Comparison of ENCODE assay signal across 13 cellular contexts in the genomic region with DNA sequence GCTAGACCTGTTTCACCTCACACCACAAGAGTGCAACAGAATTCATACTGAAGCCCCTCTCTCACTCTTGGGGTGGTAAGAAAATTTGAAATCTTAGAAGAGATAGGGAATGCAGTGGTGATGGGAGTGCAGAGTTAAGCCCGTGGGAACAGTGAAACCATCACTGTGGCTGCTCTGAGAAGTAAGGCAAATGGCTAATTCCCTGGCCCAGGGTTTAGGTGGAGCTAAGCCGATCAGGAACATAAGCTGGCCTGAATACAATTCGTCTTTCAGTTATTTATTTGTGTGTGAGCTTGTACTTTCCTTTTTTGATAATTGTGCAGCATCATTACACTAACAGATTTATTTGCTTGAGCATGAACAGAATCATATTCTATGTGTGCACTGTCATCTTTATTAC.
A peak's percentile ranks its signal among the peaks of the same experiment; 100 is the strongest.
DNase-seq lines count a peak whose midpoint lies in the region; ATAC-seq and TF ChIP-seq lines count a peak whose summit lies in the region.
"Had no signal": no experiment of that assay in that cellular context is flagged by ENCODE, and none has a peak within 500 bp of the region (broad histone marks: within the 10 kb centered on the region; RNA-seq: fewer than 3 reads in every experiment).

No MANE protein-coding gene starts in this region.

- no peak overlapping the region for H4K12ac ChIP-seq in trophoblast cell (ENCODE audit: low read depth, low read length)

- WGBS in trophoblast cell (ENCODE audit: extremely low coverage, insufficient coverage, insufficient read length) = no CpG with 5 or more reads among the region's 3 CpGs

- H3K18ac ChIP-seq in trophoblast cell (ENCODE audit: low read length) = no peak overlapping the region

- no peak overlapping the region for H2AK5ac ChIP-seq in trophoblast cell (ENCODE audit: low read length)

- no peak overlapping the region for H4K91ac ChIP-seq in trophoblast cell (ENCODE audit: low read depth, low read length)

- H3K4ac ChIP-seq in trophoblast cell (ENCODE audit: low read depth, low read length) = no peak overlapping the region

- H2AFZ ChIP-seq in DND-41 (ENCODE audit: low read depth, low read length) = no peak overlapping the region
- H2AFZ ChIP-seq in trophoblast cell (ENCODE audit: insufficient read depth, low read length, poor library complexity) = no peak overlapping the region
- H2AFZ ChIP-seq: GM23338 had no signal

- H3K9me3 ChIP-seq in DND-41 (ENCODE audit: insufficient read depth, low read length, severe bottlenecking) (no peaks in the 10 kb centered on the region), trophoblast cell (ENCODE audit: insufficient read depth, low read depth, low read length) (no peaks in the 10 kb centered on the region)
- H3K9me3 ChIP-seq: Caco-2 had no signal

- H3K23ac ChIP-seq in trophoblast cell (ENCODE audit: low read length) = peak overlapping the region; percentile 66

- no peaks in the 10 kb centered on the region for H4K20me1 ChIP-seq in DND-41 (ENCODE audit: insufficient read depth, low read length)

- H3K79me2 ChIP-seq in DND-41 (ENCODE audit: insufficient read depth, low read length) (no peaks in the 10 kb centered on the region), trophoblast cell (ENCODE audit: control insufficient read depth, insufficient read depth, low read length, poor library complexity) (no peaks in the 10 kb centered on the region)

- no peaks in the 10 kb centered on the region for H3K36me3 ChIP-seq in DND-41 (ENCODE audit: insufficient read depth, low read length)
- H3K36me3 ChIP-seq in trophoblast cell (ENCODE audit: control insufficient read depth in 1 of 2, insufficient read depth in 2 of 2, low read length in 2 of 2) = no peaks in the 10 kb centered on the region

- ATAC-seq in DND-41 (ENCODE audit: insufficient read depth, low read depth) = no peak
- ATAC-seq in GM19452 (IDR thresholded peaks at IDR 0.05; ENCODE audit: unreplicated experiment) = no peak
- ATAC-seq: CD8-positive, alpha-beta T cell; GM23338; HCT116 had no signal

- no peaks in the 10 kb centered on the region for H3K79me1 ChIP-seq in trophoblast cell (ENCODE audit: low read length)

- H3K4me3 Mint-ChIP-seq in activated T-helper 2 cell treated with anti-CD3 and anti-CD28 coated beads, Interferon-gamma antibody, Interleukin-2, Interleukin-4, amounts not matched to agents 10 μg/mL and 5 μg/mL and 100 μg/mL, durations not matched to agents 14 hours and 24 hours and 36 hours (ENCODE audit: low read depth) = no peak overlapping the region
- H3K4me3 Mint-ChIP-seq: CD8-positive, alpha-beta T cell; GM23338; H9 had no signal

- H3K27me3 Mint-ChIP-seq in activated T-helper 2 cell treated with anti-CD3 and anti-CD28 coated beads, Interferon-gamma antibody, Interleukin-2, Interleukin-4, amounts not matched to agents 10 μg/mL and 5 μg/mL and 100 μg/mL, durations not matched to agents 14 hours and 24 hours and 36 hours (ENCODE audit: low read depth) = no peaks in the 10 kb centered on the region

- H3K9me3 Mint-ChIP-seq in activated T-helper 2 cell treated with anti-CD3 and anti-CD28 coated beads, Interferon-gamma antibody, Interleukin-2, Interleukin-4, amounts not matched to agents 10 μg/mL and 5 μg/mL and 100 μg/mL, durations not matched to agents 14 hours and 24 hours and 36 hours = no peaks in the 10 kb centered on the region
- H3K9me3 Mint-ChIP-seq: GM23338, H9 had no signal

- H2BK5ac ChIP-seq in trophoblast cell (ENCODE audit: low read depth, low read length, poor library complexity) = no peak overlapping the region

- no peaks in the 10 kb centered on the region for H3K4me1 Mint-ChIP-seq in activated T-helper 2 cell treated with anti-CD3 and anti-CD28 coated beads, Interferon-gamma antibody, Interleukin-2, Interleukin-4, amounts not matched to agents 10 μg/mL and 5 μg/mL and 100 μg/mL, durations not matched to agents 14 hours and 24 hours and 36 hours (ENCODE audit: low read depth)

- no peak overlapping the region for H2BK120ac ChIP-seq in trophoblast cell (ENCODE audit: insufficient read depth, low read length, poor library complexity)

- no peak overlapping the region for H4K8ac ChIP-seq in trophoblast cell (ENCODE audit: low read depth, low read length)

- H3K9ac ChIP-seq in DND-41 (ENCODE audit: low read depth, low read length) (no peak overlapping the region), trophoblast cell (ENCODE audit: low read length) (no peak overlapping the region)

- TF ChIP-seq CTCF in DND-41 (IDR thresholded peaks at IDR 0.05; ENCODE audit: borderline replicate concordance, extremely low read depth, low read length, poor library complexity, severe bottlenecking) = no peak

- H2BK12ac ChIP-seq in trophoblast cell (ENCODE audit: low read length) = no peak overlapping the region

- H3K27me3 ChIP-seq in DND-41 (ENCODE audit: insufficient read depth, low read length, poor library complexity) = no peaks in the 10 kb centered on the region
- H3K27me3 ChIP-seq in trophoblast cell (ENCODE audit: insufficient read depth, low read length) = no peaks in the 10 kb centered on the region

- intact Hi-C loops in activated T-helper 2 cell treated with anti-CD3 and anti-CD28 coated beads, Interferon-gamma antibody, Interleukin-2, Interleukin-4, amounts not matched to agents 10 μg/mL and 5 μg/mL and 100 μg/mL, durations not matched to agents 14 hours and 24 hours and 36 hours (cut with micrococcal nuclease) = no loop called here

- H3K36me3 Mint-ChIP-seq in activated T-helper 2 cell treated with anti-CD3 and anti-CD28 coated beads, Interferon-gamma antibody, Interleukin-2, Interleukin-4, amounts not matched to agents 10 μg/mL and 5 μg/mL and 100 μg/mL, durations not matched to agents 14 hours and 24 hours and 36 hours (ENCODE audit: low read depth) = no peaks in the 10 kb centered on the region
- H3K36me3 Mint-ChIP-seq: CD8-positive, alpha-beta T cell had no signal

- H3K4me3 ChIP-seq in DND-41 (ENCODE audit: low read depth in 1 of 2, low read length in 2 of 2) = no peak overlapping the region
- no peak overlapping the region for H3K4me3 ChIP-seq in trophoblast cell (ENCODE audit: low read depth, low read length)
- H3K4me3 ChIP-seq: GM23338 had no signal

- H3K4me1 ChIP-seq in DND-41 (ENCODE audit: insufficient read depth, low read length) (peaks cover 15% of the 10 kb centered on the region), trophoblast cell (ENCODE audit: control insufficient read depth in 1 of 2, insufficient read depth in 2 of 2, low read length in 2 of 2) (no peaks in the 10 kb centered on the region)
- H3K4me1 ChIP-seq: Caco-2 had no signal

- DNase-seq in DND-41 (no peak), NCI-H82 treated with DMSO at 0.1 percent for 48 hours (lab: John Stamatoyannopoulos, UW; ENCODE audit: unreplicated experiment) (peak; percentile 72), trophoblast cell (no peak), midbrain (lab: John Stamatoyannopoulos, UW) (no peak)
- DNase-seq in activated T-helper 2 cell treated with anti-CD3 and anti-CD28 coated beads, Interferon-gamma antibody, Interleukin-2, Interleukin-4, amounts not matched to agents 10 μg/mL and 5 μg/mL and 100 μg/mL, durations not matched to agents 14 hours and 24 hours and 36 hours (ENCODE audit: low spot score) = no peak
- DNase-seq: C1 segment of cervical spinal cord; Caco-2; CD8-positive, alpha-beta T cell; DMS53; H9 had no signal

- no peak overlapping the region for H3K27ac Mint-ChIP-seq in activated T-helper 2 cell treated with anti-CD3 and anti-CD28 coated beads, Interferon-gamma antibody, Interleukin-2, Interleukin-4, amounts not matched to agents 10 μg/mL and 5 μg/mL and 100 μg/mL, durations not matched to agents 14 hours and 24 hours and 36 hours
- H3K27ac Mint-ChIP-seq: CD8-positive, alpha-beta T cell; GM23338; H9 had no signal

- no peak overlapping the region for H3K14ac ChIP-seq in trophoblast cell (ENCODE audit: low read length)

- H3K4me2 ChIP-seq in DND-41 (ENCODE audit: insufficient read depth, low read length) (peak overlapping the region; percentile 21; the same call in 1 of the 2 replicates), trophoblast cell (ENCODE audit: low read length) (no peak overlapping the region)
- H3K4me2 ChIP-seq: GM23338 had no signal

- no peak overlapping the region for H3K27ac ChIP-seq in DND-41 (ENCODE audit: low read length)
- H3K27ac ChIP-seq in trophoblast cell (ENCODE audit: low read depth, low read length) = no peak overlapping the region
